ENCODE assay signal across 17 cellular contexts in genomic region chr9:127711226-127711701, GRCh38. TPM values are rescaled to one million over a fixed set of nuclear protein-coding genes. Genes with fewer than 3 reads are reported as not detected.
DNase-seq lines count a peak whose midpoint lies in the region; ATAC-seq and TF ChIP-seq lines count a peak whose summit lies in the region.
"Had no signal": no experiment of that assay in that cellular context is flagged by ENCODE, and none has a peak within 500 bp of the region (broad histone marks: within the 10 kb centered on the region; RNA-seq: fewer than 3 reads in every experiment).

No MANE protein-coding gene starts in this region.

- TF ChIP-seq CTCF in neural crest cell (conservative IDR thresholded peaks at IDR 0.05) (no peak), lower lobe of right lung (IDR thresholded peaks at IDR 0.05) (no peak)

- peaks cover 17% of the 10 kb centered on the region for H3K4me1 ChIP-seq in lower lobe of right lung

- peaks cover 20% of the 10 kb centered on the region for H3K4me1 Mint-ChIP-seq in neural crest cell
- H3K4me1 Mint-ChIP-seq in stimulated activated naive CD8-positive, alpha-beta T cell treated with anti-CD3 and anti-CD28 coated beads, Interleukin-15, amount 100 ng/mL, for 72 hours, result peaks cover 67% of the 10 kb centered on the region

- H3K4me3 ChIP-seq in lower lobe of right lung, result no peak overlapping the region
- H3K4me3 ChIP-seq: GM23248, smooth muscle cell had no signal

- intact Hi-C loops in lower lobe of right lung (cut with DNase I), result no loop called here

- H3K27ac Mint-ChIP-seq in neural crest cell (ENCODE audit: unreplicated experiment), result no peak overlapping the region
- peak overlapping the region in 1 of 2 donors; percentile 60 for H3K27ac Mint-ChIP-seq in stimulated activated naive CD8-positive, alpha-beta T cell treated with anti-CD3 and anti-CD28 coated beads, Interleukin-15, amount 100 ng/mL, for 72 hours

- DNase-seq in activated CD4-positive, alpha-beta T cell treated with anti-CD3 and anti-CD28 coated beads for 48 hours, result peak; percentile 16
- DNase-seq in activated CD4-positive, alpha-beta T cell treated with anti-CD3 and anti-CD28 coated beads for 1 hour, result no peak
- DNase-seq in KBM-7 (peak; percentile 70), UCSD-AML1 (lab: John Stamatoyannopoulos, UW; ENCODE audit: unreplicated experiment) (peak; percentile 28), neural crest cell (ENCODE audit: low read depth, low spot score) (no peak), lower lobe of right lung (no peak)
- DNase-seq in stimulated activated naive CD8-positive, alpha-beta T cell treated with anti-CD3 and anti-CD28 coated beads, Interleukin-15, amount 100 ng/mL, for 72 hours, result no peak
- DNase-seq: activated CD8-positive, alpha-beta memory T cell treated with anti-CD3 and anti-CD28 coated beads, Interleukin-2, amount 50 U/mL, for 48 hours; central memory CD4-positive, alpha-beta T cell; GM23248; mesendoderm; NCI-H1436; SHP77 had no signal

- ATAC-seq in stimulated activated naive CD8-positive, alpha-beta T cell treated with anti-CD3 and anti-CD28 coated beads, Interleukin-15, amount 100 ng/mL, for 72 hours, result no peak
- ATAC-seq in lower lobe of right lung (no peak), HG02938 (IDR thresholded peaks at IDR 0.05; ENCODE audit: unreplicated experiment) (no peak)

- peaks cover 7% of the 10 kb centered on the region for H3K36me3 ChIP-seq in lower lobe of right lung

- peaks cover 2% of the 10 kb centered on the region for H3K9me3 Mint-ChIP-seq in neural crest cell
- H3K9me3 Mint-ChIP-seq in stimulated activated naive CD8-positive, alpha-beta T cell treated with anti-CD3 and anti-CD28 coated beads, Interleukin-15, amount 100 ng/mL, for 72 hours, result peaks cover 3 to 10% of the 10 kb centered on the region in 2 donors

- peak overlapping the region; percentile 66 for H3K4me3 Mint-ChIP-seq in neural crest cell
- peak overlapping the region in 1 of 2 donors; percentile 6 for H3K4me3 Mint-ChIP-seq in stimulated activated naive CD8-positive, alpha-beta T cell treated with anti-CD3 and anti-CD28 coated beads, Interleukin-15, amount 100 ng/mL, for 72 hours

- no peaks in the 10 kb centered on the region for H3K36me3 Mint-ChIP-seq in neural crest cell (ENCODE audit: low read depth)

- in situ Hi-C loops in KBM-7 (cut with MboI; ENCODE audit: low pct_unique_long_range_greater_than_20kb, low sequenced_read_pairs), result no loop called here

- H3K27me3 ChIP-seq in lower lobe of right lung (ENCODE audit: low read depth), result no peaks in the 10 kb centered on the region

- peaks cover 2% of the 10 kb centered on the region for H3K27me3 Mint-ChIP-seq in neural crest cell (ENCODE audit: low read depth)
- no peaks in the 10 kb centered on the region for H3K27me3 Mint-ChIP-seq in stimulated activated naive CD8-positive, alpha-beta T cell treated with anti-CD3 and anti-CD28 coated beads, Interleukin-15, amount 100 ng/mL, for 72 hours

- no peaks in the 10 kb centered on the region for H3K9me3 ChIP-seq in lower lobe of right lung

- no peak overlapping the region for H3K27ac ChIP-seq in lower lobe of right lung
- H3K27ac ChIP-seq: GM23248 had no signal

RNA-seq across cellular contexts. Expression of gene PTRH1, which starts 4.2 kb away (rescaled TPM):
- total RNA-seq in neural crest cell, result 7.2 and 9.8 TPM in 2 replicates
- 9.1 TPM for total RNA-seq in lower lobe of right lung

RNA-seq across cellular contexts. Expression of gene CFAP157, which starts 4.5 kb away (rescaled TPM):
- total RNA-seq in neural crest cell (0.16 TPM in 1 of 2 replicates, not detected in the other), lower lobe of right lung (25.9 TPM)
- total RNA-seq: frontal cortex, GM23248, smooth muscle cell had no signal

RNA-seq across cellular contexts. Expression of gene TTC16, which starts 4.6 kb away (rescaled TPM):
- total RNA-seq in neural crest cell (not detected in 2 replicates), lower lobe of right lung (1.3 TPM)
- total RNA-seq: frontal cortex, GM23248, osteocyte, smooth muscle cell had no signal

RNA-seq across cellular contexts. Expression of gene TOR2A, which starts 23.8 kb away (rescaled TPM):
- total RNA-seq in neural crest cell (25.7 and 27.4 TPM in 2 replicates), lower lobe of right lung (16.5 TPM)

Comparison
In these comparisons a context has a peak if more than half of its experiments do, and no peak if none do; other contexts are left out.
1. DNase-seq: peak in activated CD4-positive, alpha-beta T cell treated with anti-CD3 and anti-CD28 coated beads for 48 hours (single experiment), KBM-7 (single experiment) and UCSD-AML1 (single experiment); none in activated CD4-positive, alpha-beta T cell treated with anti-CD3 and anti-CD28 coated beads for 1 hour (single experiment), neural crest cell (single experiment), stimulated activated naive CD8-positive, alpha-beta T cell treated with anti-CD3 and anti-CD28 coated beads, Interleukin-15, amount 100 ng/mL, for 72 hours (0 of 2) and lower lobe of right lung (single experiment).
2. RNA of gene CFAP157, which starts 4.5 kb away (total RNA-seq): 25.9 TPM in lower lobe of right lung (single experiment); 0.16 TPM in neural crest cell; every median in the first group is over 10 times any median in the second.